ENCODE assay signal across 11 cellular contexts in the genomic region with DNA sequence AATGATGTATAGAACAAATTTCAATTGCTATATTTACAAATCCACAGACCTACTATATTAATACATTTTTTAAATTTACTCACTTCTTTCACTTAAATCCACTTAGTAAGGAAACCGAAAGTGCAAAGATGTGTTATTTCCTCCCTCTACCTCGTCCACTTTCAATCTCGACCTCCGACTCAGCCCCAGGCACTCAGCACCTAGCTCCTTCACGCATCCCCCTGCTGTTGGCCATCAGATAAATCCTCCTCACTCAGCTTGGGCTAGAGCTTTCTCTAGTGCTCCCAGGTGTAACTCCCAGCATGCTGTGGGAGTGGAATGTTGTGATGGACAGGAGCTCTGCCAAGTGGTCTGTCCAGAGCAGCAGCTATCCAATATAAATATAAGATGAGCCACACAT. TPM values are rescaled to one million over a fixed set of nuclear protein-coding genes. Genes with fewer than 3 reads are reported as not detected.
DNase-seq lines count a peak whose midpoint lies in the region; ATAC-seq, FAIRE-seq and TF ChIP-seq lines count a peak whose summit lies in the region.
"Had no signal": no experiment of that assay in that cellular context is flagged by ENCODE, and none has a peak within 500 bp of the region (broad histone marks: within the 10 kb centered on the region; RNA-seq: fewer than 3 reads in every experiment).

No MANE protein-coding gene starts in this region.

- 50 to 59% (median 52%) methylated on average over 5 of the region's 5 CpGs for WGBS in spleen, 5 donors
- 52 to 66% (median 65%) methylated on average over 5 of the region's 5 CpGs for WGBS in small intestine, 3 donors

- peak overlapping the region in 2 of 8 donors; percentile 8 to 47 for H3K4me3 ChIP-seq in spleen
- no peak overlapping the region for H3K4me3 ChIP-seq in small intestine (ENCODE audit: low read depth in 1 of 2, low read length in 2 of 2)
- H3K4me3 ChIP-seq: A549, coronary artery had no signal

- ATAC-seq in HG02610 (IDR thresholded peaks at IDR 0.05; ENCODE audit: unreplicated experiment) (peak; percentile 92), HG03571 (IDR thresholded peaks at IDR 0.05; ENCODE audit: unreplicated experiment) (peak; percentile 86)
- ATAC-seq: A549 had no signal

- H3K9me3 ChIP-seq in spleen (no peaks in the 10 kb centered on the region), small intestine (ENCODE audit: control insufficient read depth, low read depth) (no peaks in the 10 kb centered on the region)
- H3K9me3 ChIP-seq: A549 had no signal

- H3K4me1 ChIP-seq in spleen (no peaks in the 10 kb centered on the region), small intestine (ENCODE audit: control insufficient read depth in 2 of 2, insufficient read depth in 1 of 2, low read depth in 1 of 2, low read length in 1 of 2) (no peaks in the 10 kb centered on the region)
- H3K4me1 ChIP-seq: A549 had no signal

- no peak for TF ChIP-seq CTCF in spleen (IDR thresholded peaks at IDR 0.05 in 8 of 11, conservative IDR thresholded peaks at IDR 0.05 in 3 of 11)

- peaks cover 9% of the 10 kb centered on the region for H3K4me1 Mint-ChIP-seq in activated CD4-positive, alpha-beta memory T cell treated with anti-CD3 and anti-CD28 coated beads for 36 hours (ENCODE audit: low read depth)
- peaks cover 5% of the 10 kb centered on the region for H3K4me1 Mint-ChIP-seq in activated CD4-positive, alpha-beta memory T cell treated with anti-CD3 and anti-CD28 coated beads, Interleukin-2, amount 10 ng/mL, durations not matched to agents 7 days and 5 days

- H3K36me3 Mint-ChIP-seq in activated CD4-positive, alpha-beta memory T cell treated with anti-CD3 and anti-CD28 coated beads for 36 hours: no peaks in the 10 kb centered on the region
- H3K36me3 Mint-ChIP-seq in activated CD4-positive, alpha-beta memory T cell treated with anti-CD3 and anti-CD28 coated beads, Interleukin-2, amount 10 ng/mL, durations not matched to agents 7 days and 5 days (ENCODE audit: low read depth): no peaks in the 10 kb centered on the region

- TF ChIP-seq POLR2A in spleen (IDR thresholded peaks at IDR 0.05): no peak

- H3K27ac ChIP-seq in spleen: no peak overlapping the region
- no peak overlapping the region for H3K27ac ChIP-seq in small intestine (ENCODE audit: low read depth in 1 of 2, low read length in 1 of 2)
- H3K27ac ChIP-seq: A549, coronary artery had no signal

- no peak overlapping the region for H3K27ac Mint-ChIP-seq in activated CD4-positive, alpha-beta memory T cell treated with anti-CD3 and anti-CD28 coated beads for 36 hours
- H3K27ac Mint-ChIP-seq in activated CD4-positive, alpha-beta memory T cell treated with anti-CD3 and anti-CD28 coated beads, Interleukin-2, amount 10 ng/mL, durations not matched to agents 7 days and 5 days: no peak overlapping the region

- intact Hi-C loops in activated CD4-positive, alpha-beta memory T cell treated with anti-CD3 and anti-CD28 coated beads for 36 hours (cut with micrococcal nuclease): no loop called here
- intact Hi-C loops in spleen (cut with DNase I; ENCODE audit: low total_unique reads): no loop called here

- DNase-seq in activated CD4-positive, alpha-beta memory T cell treated with anti-CD3 and anti-CD28 coated beads for 36 hours: peak; percentile 20
- DNase-seq in activated CD4-positive, alpha-beta memory T cell treated with anti-CD3 and anti-CD28 coated beads, Interleukin-2, amount 10 ng/mL, durations not matched to agents 7 days and 5 days: no peak
- DNase-seq in spleen (peak; percentile 37), small intestine (no peak), SW 1271 (lab: John Stamatoyannopoulos, UW) (no peak), DMS 273 treated with DMSO at 0.1 percent for 48 hours (lab: John Stamatoyannopoulos, UW) (no peak)

- no peak overlapping the region for H3K4me3 Mint-ChIP-seq in activated CD4-positive, alpha-beta memory T cell treated with anti-CD3 and anti-CD28 coated beads for 36 hours
- no peak overlapping the region for H3K4me3 Mint-ChIP-seq in activated CD4-positive, alpha-beta memory T cell treated with anti-CD3 and anti-CD28 coated beads, Interleukin-2, amount 10 ng/mL, durations not matched to agents 7 days and 5 days

- CTCF ChIA-PET in activated CD4-positive, alpha-beta memory T cell treated with anti-CD3 and anti-CD28 coated beads for 36 hours (lab: Charles Lee): no interaction called here
- CTCF ChIA-PET in activated CD4-positive, alpha-beta memory T cell treated with anti-CD3 and anti-CD28 coated beads, Interleukin-2, amount 10 ng/mL, durations not matched to agents 7 days and 5 days (lab: Charles Lee): interaction anchor here (0.6 kb wide), 1 partner anchor 97 kb away, joined by 3 read pairs; no protein-coding TSS in a partner anchor

- peaks cover 5% of the 10 kb centered on the region for H3K27me3 Mint-ChIP-seq in activated CD4-positive, alpha-beta memory T cell treated with anti-CD3 and anti-CD28 coated beads for 36 hours
- no peaks in the 10 kb centered on the region for H3K27me3 Mint-ChIP-seq in activated CD4-positive, alpha-beta memory T cell treated with anti-CD3 and anti-CD28 coated beads, Interleukin-2, amount 10 ng/mL, durations not matched to agents 7 days and 5 days

- no peaks in the 10 kb centered on the region for H3K9me3 Mint-ChIP-seq in activated CD4-positive, alpha-beta memory T cell treated with anti-CD3 and anti-CD28 coated beads for 36 hours
- no peaks in the 10 kb centered on the region for H3K9me3 Mint-ChIP-seq in activated CD4-positive, alpha-beta memory T cell treated with anti-CD3 and anti-CD28 coated beads, Interleukin-2, amount 10 ng/mL, durations not matched to agents 7 days and 5 days

- POLR2A ChIA-PET in activated CD4-positive, alpha-beta memory T cell treated with anti-CD3 and anti-CD28 coated beads for 36 hours (lab: Charles Lee): no interaction called here
- POLR2A ChIA-PET in activated CD4-positive, alpha-beta memory T cell treated with anti-CD3 and anti-CD28 coated beads, Interleukin-2, amount 10 ng/mL, durations not matched to agents 7 days and 5 days (lab: Charles Lee): interaction anchor here (1.0 kb wide), 1 partner anchor 46 kb away, joined by 3 read pairs; no protein-coding TSS in a partner anchor

- FAIRE-seq in small intestine (lab: Jason Lieb, UNC): no peak
- FAIRE-seq: A549 had no signal

- no peaks in the 10 kb centered on the region for H3K27me3 ChIP-seq in spleen (replicated peaks in 1 of 7)
- peaks cover 0 to 2% of the 10 kb centered on the region in 2 donors for H3K27me3 ChIP-seq in small intestine (ENCODE audit: control insufficient read depth in 2 of 2, insufficient read depth in 2 of 2, low read length in 2 of 2)

- H3K36me3 ChIP-seq in spleen (no peaks in the 10 kb centered on the region), small intestine (ENCODE audit: control insufficient read depth in 2 of 2, insufficient read depth in 2 of 2, low read length in 2 of 2) (no peaks in the 10 kb centered on the region)

RNA-seq across cellular contexts. Expression of a gene that starts 26.7 kb away (rescaled TPM):
- total RNA-seq in activated CD4-positive, alpha-beta memory T cell treated with anti-CD3 and anti-CD28 coated beads for 36 hours: 1 to 10 TPM; 1.8 to 3.0 TPM
- under 1 TPM; 0.60 to 0.80 TPM for total RNA-seq in activated CD4-positive, alpha-beta memory T cell treated with anti-CD3 and anti-CD28 coated beads, Interleukin-2, amount 10 ng/mL, durations not matched to agents 7 days and 5 days
- 10 to 100 TPM in 2 of 7 donors, 1 to 10 TPM in 5; 5.9 to 15.3 (median 8.1) TPM for total RNA-seq in spleen
- polyA plus RNA-seq in spleen: 1 to 10 TPM; 1.9 to 2.3 (median 2.0) TPM
- 1 to 10 TPM; 1.3 to 3.8 (median 2.7) TPM for polyA plus RNA-seq in small intestine
- total RNA-seq: osteocyte had no signal

RNA-seq across cellular contexts. Expression of a gene that starts 45.0 kb away (rescaled TPM):
- total RNA-seq in activated CD4-positive, alpha-beta memory T cell treated with anti-CD3 and anti-CD28 coated beads for 36 hours: 10 to 100 TPM; 54.9 to 63.8 TPM
- 10 to 100 TPM; 62.4 to 66.2 TPM for total RNA-seq in activated CD4-positive, alpha-beta memory T cell treated with anti-CD3 and anti-CD28 coated beads, Interleukin-2, amount 10 ng/mL, durations not matched to agents 7 days and 5 days
- 10 to 100 TPM; 42.8 to 69.1 (median 48.5) TPM for total RNA-seq in spleen
- polyA plus RNA-seq in spleen: 1 to 10 TPM; 6.6 to 8.5 (median 7.8) TPM
- 10 to 100 TPM; 21.1 to 22.1 (median 21.2) TPM for polyA plus RNA-seq in small intestine

Comparison
In these comparisons a context has a peak if more than half of its experiments do, and no peak if none do; other contexts are left out.
1. DNase-seq: peak in activated CD4-positive, alpha-beta memory T cell treated with anti-CD3 and anti-CD28 coated beads for 36 hours (single experiment) and spleen (single experiment); none in activated CD4-positive, alpha-beta memory T cell treated with anti-CD3 and anti-CD28 coated beads, Interleukin-2, amount 10 ng/mL, durations not matched to agents 7 days and 5 days (single experiment), small intestine (single experiment), SW 1271 (0 of 2) and DMS 273 treated with DMSO at 0.1 percent for 48 hours (single experiment).